ENCODE assay signal across 28 cellular contexts in the genomic region with DNA sequence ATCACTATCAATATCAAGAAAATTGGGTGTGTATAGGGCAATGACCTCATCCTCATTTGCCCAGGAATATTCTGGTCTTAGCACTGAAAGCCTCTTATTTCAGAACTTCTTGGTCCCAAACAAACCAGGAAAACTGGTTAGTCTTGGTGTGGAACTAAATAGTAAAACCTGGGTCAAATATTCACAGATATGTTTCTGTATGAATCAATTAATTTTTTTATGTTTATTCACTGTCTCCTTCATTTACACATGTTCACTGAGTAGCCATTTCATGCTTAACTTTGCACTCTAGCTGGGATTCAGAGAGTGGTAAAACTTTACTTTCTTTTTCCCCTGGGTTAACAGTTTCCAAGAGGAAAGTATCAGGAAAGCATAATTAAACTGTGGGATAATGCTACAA.
"Had no signal": no experiment of that assay in that cellular context is flagged by ENCODE, and none has a peak within 500 bp of the region (broad histone marks: within the 10 kb centered on the region; RNA-seq: fewer than 3 reads in every experiment).

No MANE protein-coding gene starts in this region.

- H3K4me1 ChIP-seq: left lung, lower lobe of right lung, prostate gland, stomach, testis, thyroid gland, transverse colon, upper lobe of left lung had no signal

- H3K4me3 ChIP-seq: left lung, lower lobe of right lung, ovary, prostate gland, skin epidermis, stomach, testis, thyroid gland, transverse colon, upper lobe of left lung had no signal

- H3K36me3 ChIP-seq: left lung, lower lobe of right lung, ovary, prostate gland, stomach, thyroid gland, transverse colon, upper lobe of left lung had no signal

- H3K27me3 ChIP-seq: left lung, ovary, stomach, testis, thyroid gland, transverse colon, upper lobe of left lung had no signal

- H3K36me3 Mint-ChIP-seq: mesothelial cell of epicardium; naive B cell; natural killer cell; stimulated activated naive B cell treated with anti-CD40 and anti-IgM and Interleukin-4, amounts not matched to agents 10 μg/mL and 1 μg/mL and 100 μg/mL, for 72 hours had no signal

- H3K9me3 ChIP-seq: lower lobe of right lung, ovary, prostate gland, testis, thyroid gland, transverse colon, upper lobe of left lung had no signal

- H3K27ac ChIP-seq: left lung, lower lobe of right lung, ovary, prostate gland, stomach, testis, thyroid gland, transverse colon, upper lobe of left lung had no signal

- H3K27ac Mint-ChIP-seq: mesothelial cell of epicardium; naive B cell; natural killer cell; nephron progenitor cell; stimulated activated naive B cell treated with anti-CD40 and anti-IgM and Interleukin-4, amounts not matched to agents 10 μg/mL and 1 μg/mL and 100 μg/mL, for 72 hours had no signal

- H3K4me1 Mint-ChIP-seq: mesothelial cell of epicardium; naive B cell; natural killer cell; nephron progenitor cell; stimulated activated naive B cell treated with anti-CD40 and anti-IgM and Interleukin-4, amounts not matched to agents 10 μg/mL and 1 μg/mL and 100 μg/mL, for 72 hours had no signal

- H3K4me3 Mint-ChIP-seq: mesothelial cell of epicardium; naive B cell; natural killer cell; nephron progenitor cell; stimulated activated naive B cell treated with anti-CD40 and anti-IgM and Interleukin-4, amounts not matched to agents 10 μg/mL and 1 μg/mL and 100 μg/mL, for 72 hours had no signal

- H3K9me3 Mint-ChIP-seq: mesothelial cell of epicardium had no signal

- DNase-seq: hippocampal formation; kidney; left colon; left lung; lower lobe of right lung; mesendoderm; naive B cell; natural killer cell; nephron progenitor cell; ovary; posterior cingulate gyrus; retina; right cardiac atrium; stimulated activated CD4-positive, alpha-beta T cell treated with anti-CD3 and anti-CD28 coated beads, Interleukin-12 subunit alpha, Interleukin-12 subunit beta, amount 100 ng/mL, for 4 hours; stimulated activated CD4-positive, alpha-beta T cell treated with anti-CD3 and anti-CD28 coated beads, Interleukin-15, amount 100 ng/mL, for 24 hours; stimulated activated CD4-positive, alpha-beta T cell treated with anti-CD3 and anti-CD28 coated beads, Interleukin-2, amount 100 ng/mL, for 24 hours; stimulated activated CD4-positive, alpha-beta T cell treated with anti-CD3 and anti-CD28 coated beads, Interleukin-4, amount 100 ng/mL, for 1 hour; stimulated activated naive B cell treated with anti-CD40 and anti-IgM and Interleukin-4, amounts not matched to agents 10 μg/mL and 1 μg/mL and 100 μg/mL, for 72 hours; stimulated activated naive CD8-positive, alpha-beta T cell treated with anti-CD3 and anti-CD28 coated beads, Interleukin-15, Interleukin-2, amounts not matched to agents 100 U/mL and 50 U/mL, for 24 hours; stomach; testis; thyroid gland; transverse colon; upper lobe of left lung had no signal

- ATAC-seq: left colon; left lung; lower lobe of right lung; natural killer cell; right cardiac atrium; sciatic nerve; stimulated activated naive B cell treated with anti-CD40 and anti-IgM and Interleukin-4, amounts not matched to agents 10 μg/mL and 1 μg/mL and 100 μg/mL, for 72 hours; stimulated activated naive CD8-positive, alpha-beta T cell treated with anti-CD3 and anti-CD28 coated beads, Interleukin-15, Interleukin-2, amounts not matched to agents 100 U/mL and 50 U/mL, for 24 hours had no signal

- H3K27me3 Mint-ChIP-seq: naive B cell; stimulated activated naive B cell treated with anti-CD40 and anti-IgM and Interleukin-4, amounts not matched to agents 10 μg/mL and 1 μg/mL and 100 μg/mL, for 72 hours had no signal
